ENCODE assay signal across 26 cellular contexts in genomic region chr15:61545763-61546162, GRCh38.
"Had no signal": no experiment of that assay in that cellular context is flagged by ENCODE, and none has a peak within 500 bp of the region (broad histone marks: within the 10 kb centered on the region; RNA-seq: fewer than 3 reads in every experiment).

No MANE protein-coding gene starts in this region.

- ATAC-seq: left lung; naive thymus-derived CD4-positive, alpha-beta T cell; sciatic nerve; stimulated activated naive CD8-positive, alpha-beta T cell treated with anti-CD3 and anti-CD28 coated beads, Interleukin-15, amount 100 ng/mL, for 72 hours had no signal

- H3K27ac Mint-ChIP-seq: mesothelial cell of epicardium; naive thymus-derived CD4-positive, alpha-beta T cell; nephron progenitor cell; stimulated activated naive CD8-positive, alpha-beta T cell treated with anti-CD3 and anti-CD28 coated beads, Interleukin-15, amount 100 ng/mL, for 72 hours; type B pancreatic cell had no signal

- H3K9me3 Mint-ChIP-seq: mesothelial cell of epicardium; nephron progenitor cell; stimulated activated naive CD8-positive, alpha-beta T cell treated with anti-CD3 and anti-CD28 coated beads, Interleukin-15, amount 100 ng/mL, for 72 hours; type B pancreatic cell had no signal

- H3K4me1 ChIP-seq: colonic mucosa, esophagus muscularis mucosa, left lung, prostate gland, right atrium auricular region had no signal

- DNase-seq: colonic mucosa; dermis blood vessel endothelial cell; effector memory CD4-positive, alpha-beta T cell; hypothalamus; kidney; mesenchymal stem cell; naive thymus-derived CD4-positive, alpha-beta T cell; nephron progenitor cell; nucleus accumbens; stimulated activated CD4-positive, alpha-beta T cell treated with anti-CD3 and anti-CD28 coated beads, Interleukin-12 subunit alpha, Interleukin-12 subunit beta, amount 100 ng/mL, for 4 hours; stimulated activated CD4-positive, alpha-beta T cell treated with anti-CD3 and anti-CD28 coated beads, Interleukin-1b, Interleukin-23, amount 100 ng/mL, for 48 hours; stimulated activated CD4-positive, alpha-beta T cell treated with anti-CD3 and anti-CD28 coated beads, Interleukin-4, amount 100 ng/mL, for 1 hour; stimulated activated CD8-positive, alpha-beta memory T cell treated with anti-CD3 and anti-CD28 coated beads, Interleukin-4, amount 100 ng/mL, for 48 hours; stimulated activated naive CD4-positive, alpha-beta T cell; stimulated activated naive CD8-positive, alpha-beta T cell treated with anti-CD3 and anti-CD28 coated beads, Interleukin-15, amount 100 ng/mL, for 72 hours had no signal

- FAIRE-seq: endothelial cell of umbilical vein, frontal cortex, kidney had no signal

- H3K4me3 Mint-ChIP-seq: mesothelial cell of epicardium; naive thymus-derived CD4-positive, alpha-beta T cell; nephron progenitor cell; stimulated activated naive CD8-positive, alpha-beta T cell treated with anti-CD3 and anti-CD28 coated beads, Interleukin-15, amount 100 ng/mL, for 72 hours; type B pancreatic cell had no signal

- H3K27me3 ChIP-seq: colonic mucosa, esophagus muscularis mucosa, left lung, right atrium auricular region had no signal

- H3K4me2 ChIP-seq: smooth muscle cell had no signal

- H3K4me3 ChIP-seq: colonic mucosa, esophagus muscularis mucosa, left lung, prostate gland, right atrium auricular region, smooth muscle cell, suprapubic skin had no signal

- H3K9me3 ChIP-seq: colonic mucosa, esophagus muscularis mucosa, left lung, prostate gland, right atrium auricular region, suprapubic skin had no signal

- H3K36me3 ChIP-seq: colonic mucosa, esophagus muscularis mucosa, left lung, prostate gland, right atrium auricular region, suprapubic skin had no signal

- H3K27ac ChIP-seq: colonic mucosa, esophagus muscularis mucosa, left lung, prostate gland, right atrium auricular region, suprapubic skin had no signal

- H3K4me1 Mint-ChIP-seq: mesothelial cell of epicardium; naive thymus-derived CD4-positive, alpha-beta T cell; nephron progenitor cell; stimulated activated naive CD8-positive, alpha-beta T cell treated with anti-CD3 and anti-CD28 coated beads, Interleukin-15, amount 100 ng/mL, for 72 hours had no signal

- H3K36me3 Mint-ChIP-seq: mesothelial cell of epicardium; naive thymus-derived CD4-positive, alpha-beta T cell; type B pancreatic cell had no signal
